In the genomic region with DNA sequence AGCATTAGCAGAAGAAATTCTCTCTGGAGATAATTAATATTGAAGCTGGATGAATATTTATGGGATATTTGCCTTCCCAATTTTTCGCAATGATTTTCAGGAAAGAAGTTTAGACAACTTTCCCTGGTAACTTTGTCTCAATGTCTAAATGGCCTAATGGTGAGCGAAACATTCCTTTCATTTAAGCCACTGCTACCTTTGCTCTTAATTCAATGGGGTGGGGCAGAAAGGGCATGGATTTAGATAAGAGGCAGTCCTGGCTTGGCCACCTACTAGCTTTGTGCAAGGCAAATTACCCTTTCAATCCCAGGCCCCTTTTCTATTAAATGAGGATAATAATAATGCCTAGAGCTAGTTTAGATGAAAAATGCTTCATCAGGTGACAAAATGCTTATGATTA, we compare ENCODE assay signal across 14 cellular contexts.
"Had no signal": no experiment of that assay in that cellular context is flagged by ENCODE, and none has a peak within 500 bp of the region (broad histone marks: within the 10 kb centered on the region; RNA-seq: fewer than 3 reads in every experiment).

No MANE protein-coding gene starts in this region.

- H3K9me3 ChIP-seq: body of pancreas, upper lobe of right lung had no signal

- H3K9me3 Mint-ChIP-seq: activated CD8-positive, alpha-beta T cell treated with anti-CD3 and anti-CD28 coated beads for 36 hours; activated naive CD4-positive, alpha-beta T cell treated with anti-CD3 and anti-CD28 coated beads for 36 hours; activated T-cell treated with anti-CD3 and anti-CD28 coated beads, Interleukin-2, amount 50 U/mL, for 4 hours; memory B cell; natural killer cell treated with Interleukin-12 subunit alpha and Interleukin-12 subunit beta and Interleukin-15 and Interleukin-18, amount 100 ng/mL, for 72 hours; stimulated activated naive CD8-positive, alpha-beta T cell treated with anti-CD3 and anti-CD28 coated beads, Interleukin-15, amount 100 ng/mL, for 72 hours; T-helper 1 cell treated with Interleukin-12 subunit alpha and Interleukin-12 subunit beta and Interleukin-4 antibody, amounts not matched to agents 30 μg/mL and 1 μg/mL, for 36 hours had no signal

- H3K27me3 Mint-ChIP-seq: activated CD4-positive, alpha-beta T cell treated with anti-CD3 and anti-CD28 coated beads, Interleukin-2, amount 10 ng/mL, durations not matched to agents 24 days and 14 days; activated CD8-positive, alpha-beta T cell treated with anti-CD3 and anti-CD28 coated beads for 36 hours; memory B cell; natural killer cell treated with Interleukin-12 subunit alpha and Interleukin-12 subunit beta and Interleukin-15 and Interleukin-18, amount 100 ng/mL, for 72 hours; stimulated activated naive CD8-positive, alpha-beta T cell treated with anti-CD3 and anti-CD28 coated beads, Interleukin-15, amount 100 ng/mL, for 72 hours had no signal

- H3K4me3 ChIP-seq: body of pancreas, upper lobe of right lung had no signal

- H3K36me3 ChIP-seq: upper lobe of right lung had no signal

- DNase-seq: activated CD4-positive, alpha-beta T cell treated with anti-CD3 and anti-CD28 coated beads, Interleukin-2, amount 10 ng/mL, durations not matched to agents 24 days and 14 days; activated CD8-positive, alpha-beta T cell treated with anti-CD3 and anti-CD28 coated beads for 36 hours; activated naive CD4-positive, alpha-beta T cell treated with anti-CD3 and anti-CD28 coated beads for 36 hours; activated T-cell treated with anti-CD3 and anti-CD28 coated beads, Interleukin-2, amount 50 U/mL, for 4 hours; body of pancreas; central memory CD4-positive, alpha-beta T cell; left ventricle myocardium superior; retina; stimulated activated CD4-positive, alpha-beta T cell treated with anti-CD3 and anti-CD28 coated beads, Interleukin-2, amount 100 ng/mL, for 48 hours; stimulated activated naive CD8-positive, alpha-beta T cell treated with anti-CD3 and anti-CD28 coated beads, Interleukin-15, amount 100 ng/mL, for 72 hours; upper lobe of right lung had no signal

- H3K27ac ChIP-seq: body of pancreas, upper lobe of right lung had no signal

- H3K27me3 ChIP-seq: body of pancreas, upper lobe of right lung had no signal

- H3K27ac Mint-ChIP-seq: activated CD4-positive, alpha-beta T cell treated with anti-CD3 and anti-CD28 coated beads, Interleukin-2, amount 10 ng/mL, durations not matched to agents 24 days and 14 days; activated CD8-positive, alpha-beta T cell treated with anti-CD3 and anti-CD28 coated beads for 36 hours; activated naive CD4-positive, alpha-beta T cell treated with anti-CD3 and anti-CD28 coated beads for 36 hours; memory B cell; natural killer cell treated with Interleukin-12 subunit alpha and Interleukin-12 subunit beta and Interleukin-15 and Interleukin-18, amount 100 ng/mL, for 72 hours; stimulated activated naive CD8-positive, alpha-beta T cell treated with anti-CD3 and anti-CD28 coated beads, Interleukin-15, amount 100 ng/mL, for 72 hours; T-helper 1 cell treated with Interleukin-12 subunit alpha and Interleukin-12 subunit beta and Interleukin-4 antibody, amounts not matched to agents 30 μg/mL and 1 μg/mL, for 36 hours had no signal

- H3K4me1 ChIP-seq: upper lobe of right lung had no signal

- H3K36me3 Mint-ChIP-seq: memory B cell; natural killer cell treated with Interleukin-12 subunit alpha and Interleukin-12 subunit beta and Interleukin-15 and Interleukin-18, amount 100 ng/mL, for 72 hours had no signal

- H3K4me3 Mint-ChIP-seq: activated CD4-positive, alpha-beta T cell treated with anti-CD3 and anti-CD28 coated beads, Interleukin-2, amount 10 ng/mL, durations not matched to agents 24 days and 14 days; activated CD8-positive, alpha-beta T cell treated with anti-CD3 and anti-CD28 coated beads for 36 hours; activated naive CD4-positive, alpha-beta T cell treated with anti-CD3 and anti-CD28 coated beads for 36 hours; activated T-cell treated with anti-CD3 and anti-CD28 coated beads, Interleukin-2, amount 50 U/mL, for 4 hours; memory B cell; stimulated activated naive CD8-positive, alpha-beta T cell treated with anti-CD3 and anti-CD28 coated beads, Interleukin-15, amount 100 ng/mL, for 72 hours; T-helper 1 cell treated with Interleukin-12 subunit alpha and Interleukin-12 subunit beta and Interleukin-4 antibody, amounts not matched to agents 30 μg/mL and 1 μg/mL, for 36 hours had no signal
